ENCODE assay signal across 13 cellular contexts in genomic region chr14:32457213-32457920, GRCh38.
DNase-seq lines count a peak whose midpoint lies in the region; ATAC-seq and TF ChIP-seq lines count a peak whose summit lies in the region.
"Had no signal": no experiment of that assay in that cellular context is flagged by ENCODE, and none has a peak within 500 bp of the region (broad histone marks: within the 10 kb centered on the region; RNA-seq: fewer than 3 reads in every experiment).

No MANE protein-coding gene starts in this region.

- H3K4me3 ChIP-seq in AG04450 (ENCODE audit: low read depth, low read length), result no peak overlapping the region
- H3K4me3 ChIP-seq in SJSA1, result no peak overlapping the region
- H3K4me3 ChIP-seq in gastroesophageal sphincter, result no peak overlapping the region
- H3K4me3 ChIP-seq in MM.1S (ENCODE audit: low read length), result no peak overlapping the region
- H3K4me3 ChIP-seq: K562, upper lobe of left lung had no signal

- H3K27me3 ChIP-seq in AG04450 (ENCODE audit: control insufficient read depth, insufficient read depth, low read length) (no peaks in the 10 kb centered on the region), SJSA1 (replicated peaks) (no peaks in the 10 kb centered on the region), gastroesophageal sphincter (no peaks in the 10 kb centered on the region), MM.1S (replicated peaks; ENCODE audit: insufficient read depth, low read length) (no peaks in the 10 kb centered on the region)
- H3K27me3 ChIP-seq: upper lobe of left lung had no signal

- DNase-seq in AG04450 (ENCODE audit: low read depth, low spot score) (peak; percentile 63), SJSA1 (ENCODE audit: low read depth in 1 of 2, low spot score in 2 of 2) (peak; percentile 74 to 77), mucosa of gallbladder (ENCODE audit: low spot score) (peak; percentile 61), NK-92 (lab: John Stamatoyannopoulos, UW; ENCODE audit: unreplicated experiment) (no peak), NCI-H526 (lab: John Stamatoyannopoulos, UW) (no peak), MM.1S (no peak)
- DNase-seq: NCI-H187, NCI-H526 treated with DMSO at 0.1 percent for 48 hours, upper lobe of left lung had no signal

- ATAC-seq in gastroesophageal sphincter (peak; percentile 92), GM18502 (IDR thresholded peaks at IDR 0.05; ENCODE audit: poor library complexity, unreplicated experiment) (no peak)
- ATAC-seq: activated T-helper 17 cell treated with anti-CD3 and anti-CD28 coated beads, Interleukin-2, amount 50 U/mL, for 72 hours; K562 had no signal

- H3K9ac ChIP-seq in MM.1S (ENCODE audit: low read length), result no peak overlapping the region

- no peaks in the 10 kb centered on the region for H3K9me3 ChIP-seq in AG04450 (ENCODE audit: control insufficient read depth, insufficient read depth, low read length)
- H3K9me3 ChIP-seq in SJSA1 (replicated peaks), result no peaks in the 10 kb centered on the region
- no peaks in the 10 kb centered on the region for H3K9me3 ChIP-seq in gastroesophageal sphincter
- H3K9me3 ChIP-seq in MM.1S (replicated peaks; ENCODE audit: insufficient read depth, low read length), result no peaks in the 10 kb centered on the region
- H3K9me3 ChIP-seq: upper lobe of left lung had no signal

- 32 to 38% methylated on average over 4 to 5 of the region's 5 CpGs for WGBS in gastroesophageal sphincter (ENCODE audit: low coverage in 1 of 2), 2 donors

- H3K36me3 ChIP-seq in SJSA1 (no peaks in the 10 kb centered on the region), gastroesophageal sphincter (no peaks in the 10 kb centered on the region), MM.1S (replicated peaks; ENCODE audit: insufficient read depth, low read length) (no peaks in the 10 kb centered on the region)
- H3K36me3 ChIP-seq: upper lobe of left lung had no signal

- no peaks in the 10 kb centered on the region for H3F3A ChIP-seq in MM.1S (ENCODE audit: insufficient read depth, low read length)

- no peaks in the 10 kb centered on the region for H3K9me2 ChIP-seq in MM.1S (replicated peaks; ENCODE audit: insufficient read depth, low read length)

- H3K27ac ChIP-seq in AG04450 (ENCODE audit: low read depth, low read length) (no peak overlapping the region), SJSA1 (peak overlapping the region; percentile 74), gastroesophageal sphincter (peak overlapping the region; percentile 68 to 83 (median 78)), MM.1S (ENCODE audit: low read length) (no peak overlapping the region)

- no peaks in the 10 kb centered on the region for H4K20me1 ChIP-seq in MM.1S (ENCODE audit: insufficient read depth, low read length)

- H3K4me2 ChIP-seq in MM.1S (ENCODE audit: low read depth, low read length), result no peak overlapping the region

- no peaks in the 10 kb centered on the region for H3K79me2 ChIP-seq in MM.1S (ENCODE audit: low read length)

- H2AFZ ChIP-seq in MM.1S (ENCODE audit: low read length), result no peak overlapping the region

- TF ChIP-seq POLR2A in gastroesophageal sphincter (IDR thresholded peaks at IDR 0.05), result no peak

- POLR2A ChIA-PET in AG04450 (lab: Yijun Ruan, JAX), result interaction anchor here (0.6 to 0.8 kb wide), 3 partner anchors 16 to 37 kb away, joined by 3 read pairs; no protein-coding TSS in a partner anchor

- H3K4me1 ChIP-seq in SJSA1 (replicated peaks), result peaks cover 28% of the 10 kb centered on the region
- peaks cover 0 to 25% (median 11%) of the 10 kb centered on the region in 3 donors for H3K4me1 ChIP-seq in gastroesophageal sphincter
- H3K4me1 ChIP-seq in MM.1S (ENCODE audit: low read length), result peaks cover 4% of the 10 kb centered on the region; the same call in 1 of the 2 replicates
- H3K4me1 ChIP-seq: upper lobe of left lung had no signal

- TF ChIP-seq EP300 in gastroesophageal sphincter (IDR thresholded peaks at IDR 0.05), result peak; percentile 38

- TF ChIP-seq CTCF in AG04450 (IDR thresholded peaks at IDR 0.05; ENCODE audit: low read depth, low read length) (no peak), gastroesophageal sphincter (IDR thresholded peaks at IDR 0.05) (no peak), MM.1S (IDR thresholded peaks at IDR 0.05; ENCODE audit: low read length) (no peak)

- CTCF ChIA-PET in AG04450 (lab: Charles Lee), result interaction anchor here (2.5 kb wide), 1 partner anchor 13 kb away, joined by 9 read pairs; no protein-coding TSS in a partner anchor

Comparison
In these comparisons a context has a peak if more than half of its experiments do, and no peak if none do; other contexts are left out.
1. DNase-seq: peak in AG04450 (single experiment), SJSA1 (2 of 2) and mucosa of gallbladder (single experiment); none in NK-92 (single experiment), NCI-H526 (0 of 2) and MM.1S (single experiment).
2. H3K27ac ChIP-seq: peak in SJSA1 (single experiment) and gastroesophageal sphincter (4 of 4); none in AG04450 (single experiment) and MM.1S (single experiment).